1 cellular context compared by ENCODE assay signal in the genomic region with DNA sequence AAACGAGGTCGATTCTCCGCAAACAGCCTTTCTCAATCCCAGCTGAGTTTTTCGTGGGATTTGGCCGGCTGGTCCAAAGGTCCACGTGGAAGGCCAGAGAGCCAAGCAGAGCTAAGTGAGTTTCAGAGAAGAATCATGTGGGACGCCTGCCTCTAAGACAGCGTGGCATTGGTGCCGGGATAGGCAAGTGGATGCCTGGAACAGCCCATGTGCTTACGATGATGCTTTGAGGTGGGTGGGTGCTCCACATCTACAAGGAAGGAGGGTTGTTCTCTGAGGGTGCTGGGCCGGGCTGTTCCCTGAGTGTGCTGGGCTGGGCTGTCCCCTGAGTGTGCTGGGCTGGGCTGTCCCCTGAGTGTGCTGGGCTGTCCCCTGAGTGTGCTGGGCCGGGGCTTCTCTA.
TF ChIP-seq lines count a peak whose summit lies in the region.

No MANE protein-coding gene starts in this region.

TF ChIP-seq in A549, 52 proteins besides CTCF, POLR2A, EP300 and RAD21 (continued from another document):
- TF ChIP-seq BCL3 (IDR thresholded peaks at IDR 0.05) (no peak), HOXB13 (CRISPR knock-in tag; IDR thresholded peaks at IDR 0.05; ENCODE audit: low read depth) (no peak)
